20 cellular contexts compared by ENCODE assay signal in the genomic region with DNA sequence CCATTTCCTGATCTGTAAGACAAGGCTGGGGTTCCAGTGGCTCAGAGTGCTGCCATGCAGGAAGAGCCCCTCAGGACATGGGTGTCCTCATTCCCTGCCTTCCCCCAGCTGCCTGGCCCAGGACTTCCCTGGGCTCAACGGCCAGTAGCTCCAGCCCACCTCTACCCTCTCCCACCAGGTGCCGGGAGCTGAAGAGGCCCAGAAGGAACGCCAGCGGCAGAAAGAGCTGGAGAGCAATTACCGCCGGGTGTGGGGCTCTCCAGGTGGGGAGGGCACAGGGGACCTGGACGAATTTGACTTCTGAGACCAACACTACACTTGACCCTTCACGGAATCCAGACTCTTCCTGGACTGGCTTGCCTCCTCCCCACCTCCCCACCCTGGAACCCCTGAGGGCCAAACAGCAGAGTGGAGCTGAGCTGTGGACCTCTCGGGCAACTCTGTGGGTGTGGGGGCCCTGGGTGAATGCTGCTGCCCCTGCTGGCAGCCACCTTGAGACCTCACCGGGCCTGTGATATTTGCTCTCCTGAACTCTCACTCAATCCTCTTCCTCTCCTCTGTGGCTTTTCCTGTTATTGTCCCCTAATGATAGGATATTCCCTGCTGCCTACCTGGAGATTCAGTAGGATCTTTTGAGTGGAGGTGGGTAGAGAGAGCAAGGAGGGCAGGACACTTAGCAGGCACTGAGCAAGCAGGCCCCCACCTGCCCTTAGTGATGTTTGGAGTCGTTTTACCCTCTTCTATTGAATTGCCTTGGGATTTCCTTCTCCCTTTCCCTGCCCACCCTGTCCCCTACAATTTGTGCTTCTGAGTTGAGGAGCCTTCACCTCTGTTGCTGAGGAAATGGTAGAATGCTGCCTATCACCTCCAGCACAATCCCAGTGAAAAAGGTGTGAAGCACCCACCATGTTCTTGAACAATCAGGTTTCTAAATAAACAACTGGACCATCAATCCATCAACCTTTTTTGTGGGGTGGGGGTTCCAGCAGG. TPM values are rescaled to one million over a fixed set of nuclear protein-coding genes. Genes with fewer than 3 reads are reported as not detected.
A peak's percentile ranks its signal among the peaks of the same experiment; 100 is the strongest.
DNase-seq lines count a peak whose midpoint lies in the region; ATAC-seq and TF ChIP-seq lines count a peak whose summit lies in the region.
"Had no signal": no experiment of that assay in that cellular context is flagged by ENCODE, and none has a peak within 500 bp of the region (broad histone marks: within the 10 kb centered on the region; RNA-seq: fewer than 3 reads in every experiment).

No MANE protein-coding gene starts in this region.

- H3K4me3 ChIP-seq in SJCRH30 (no peak overlapping the region), osteoblast (ENCODE audit: insufficient read depth, low read length) (no peak overlapping the region)
- H3K4me3 ChIP-seq: lower lobe of right lung had no signal

- H3K36me3 ChIP-seq in SJCRH30 (peaks cover 58% of the 10 kb centered on the region), osteoblast (ENCODE audit: insufficient read depth, low read length) (peaks cover 33% of the 10 kb centered on the region)

- peak; percentile 2 for DNase-seq in Ammon's horn (ENCODE audit: low spot score)
- DNase-seq in D341Med (ENCODE audit: low spot score), result peak; percentile 16
- peak; percentile 65 to 67 for DNase-seq in SJCRH30
- peak; percentile 49 for DNase-seq in osteoblast (ENCODE audit: insufficient read length, low spot score, missing footprints)
- no peak for DNase-seq in NCI-H1048 (lab: John Stamatoyannopoulos, UW)
- DNase-seq: activated T-cell treated with anti-CD3 and anti-CD28 coated beads for 4 hours; cerebellar nuclear complex; EL; erythroblast; foreskin melanocyte; lower lobe of right lung; MV-4-11; NCI-H1694 treated with DMSO at 0.1 percent for 48 hours; NCI-H345; stimulated activated naive CD4-positive, alpha-beta T cell had no signal

- H3K27me3 ChIP-seq in SJCRH30, result no peaks in the 10 kb centered on the region
- H3K27me3 ChIP-seq in osteoblast (ENCODE audit: insufficient read depth, low read length), result peaks cover 5% of the 10 kb centered on the region

- H3K9me3 ChIP-seq in SJCRH30 (replicated peaks) (no peaks in the 10 kb centered on the region), osteoblast (ENCODE audit: low read depth, low read length) (no peaks in the 10 kb centered on the region)
- H3K9me3 ChIP-seq: lower lobe of right lung had no signal

- no peak overlapping the region for H2AFZ ChIP-seq in osteoblast (ENCODE audit: low read length)
- H2AFZ ChIP-seq: parathyroid adenoma had no signal

- H3K79me2 ChIP-seq in osteoblast (ENCODE audit: insufficient read depth, low read length), result no peaks in the 10 kb centered on the region
- H3K79me2 ChIP-seq: parathyroid adenoma had no signal

- H3K4me2 ChIP-seq in osteoblast (ENCODE audit: insufficient read depth, low read length), result no peak overlapping the region
- H3K4me2 ChIP-seq: KMS-11 had no signal

- no peak for TF ChIP-seq CTCF in osteoblast (IDR thresholded peaks at IDR 0.05; ENCODE audit: extremely low read depth, low read depth, low read length)

- H3K27ac ChIP-seq in SJCRH30, result no peak overlapping the region
- H3K27ac ChIP-seq in osteoblast (ENCODE audit: low read depth, low read length), result no peak overlapping the region
- H3K27ac ChIP-seq: KMS-11, lower lobe of right lung, parathyroid adenoma, VCaP had no signal

- H3K4me1 ChIP-seq in SJCRH30 (no peaks in the 10 kb centered on the region), osteoblast (ENCODE audit: insufficient read depth, low read length) (peaks cover 3% of the 10 kb centered on the region)
- H3K4me1 ChIP-seq: parathyroid adenoma had no signal

- ATAC-seq in GM18868 (IDR thresholded peaks at IDR 0.05; ENCODE audit: unreplicated experiment) (no peak), HG03439 (IDR thresholded peaks at IDR 0.05; ENCODE audit: unreplicated experiment) (no peak)
- ATAC-seq: lower lobe of right lung had no signal

- H4K20me1 ChIP-seq in osteoblast (ENCODE audit: insufficient read depth, low read length), result no peaks in the 10 kb centered on the region

RNA-seq across cellular contexts. Expression of a gene that starts 17.6 kb away (rescaled TPM):
- 38.6 and 39.7 TPM in 2 replicates for total RNA-seq in SJCRH30 (2014; rRNA removed; shearing (Covaris generic))
- 0.29 and 0.72 TPM in 2 replicates for total RNA-seq in osteoblast

RNA-seq across cellular contexts. Expression of a gene that starts 23.9 kb away (rescaled TPM):
- 292 and 318 TPM in 2 replicates for total RNA-seq in SJCRH30 (2014; rRNA removed; shearing (Covaris generic))
- 37.4 and 41.6 TPM in 2 replicates for total RNA-seq in osteoblast

RNA-seq across cellular contexts. Expression of a gene that starts 27.0 kb away (rescaled TPM):
- total RNA-seq in SJCRH30 (2014; rRNA removed; shearing (Covaris generic)), result 1,587 and 1,701 TPM in 2 replicates
- total RNA-seq in osteoblast, result 152 and 211 TPM in 2 replicates

RNA-seq across cellular contexts. Expression of a gene that starts 31.2 kb away (rescaled TPM):
- total RNA-seq in SJCRH30 (2014; rRNA removed; shearing (Covaris generic)), result 5,376 and 5,685 TPM in 2 replicates
- 275 and 293 TPM in 2 replicates for total RNA-seq in osteoblast

RNA-seq across cellular contexts. Expression of a gene that starts 34.0 kb away (rescaled TPM):
- total RNA-seq in SJCRH30 (2014; rRNA removed; shearing (Covaris generic)), result 136 and 147 TPM in 2 replicates
- total RNA-seq in osteoblast, result 0.59 and 0.72 TPM in 2 replicates

Comparison
In these comparisons a context has a peak if more than half of its experiments do, and no peak if none do; other contexts are left out.
1. RNA of a gene that starts 17.6 kb away (total RNA-seq): 38.6 to 39.7 TPM in SJCRH30; 0.29 to 0.72 TPM in osteoblast; every median in the first group is over 10 times any median in the second.